In the genomic region with DNA sequence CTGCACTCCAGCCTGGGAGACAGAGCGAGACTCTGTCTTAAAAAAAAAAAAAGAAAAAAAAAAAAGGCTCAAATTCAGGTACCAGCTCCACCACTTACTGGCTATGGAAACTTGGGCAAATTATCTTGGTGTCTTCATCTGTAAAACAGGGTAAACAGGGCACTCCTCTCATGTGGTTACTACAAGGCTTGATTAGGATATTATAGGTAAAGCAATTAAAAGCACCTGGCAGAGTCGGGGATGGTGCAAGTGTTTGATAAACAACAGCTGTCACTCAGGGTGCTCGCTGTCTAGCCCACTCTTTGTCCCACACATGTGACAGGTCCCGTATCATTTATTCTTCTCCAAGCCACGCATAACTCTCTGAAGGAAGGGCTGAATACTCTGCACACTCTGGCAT, we compare ENCODE assay signal across 19 cellular contexts.
DNase-seq lines count a peak whose midpoint lies in the region; ATAC-seq and TF ChIP-seq lines count a peak whose summit lies in the region.
"Had no signal": no experiment of that assay in that cellular context is flagged by ENCODE, and none has a peak within 500 bp of the region (broad histone marks: within the 10 kb centered on the region; RNA-seq: fewer than 3 reads in every experiment).

No MANE protein-coding gene starts in this region.

- H3K27ac ChIP-seq in caudate nucleus (ENCODE audit: low read depth, low read length): peak overlapping the region; percentile 55
- H3K27ac ChIP-seq: adrenal gland, GM23248, PC-9 had no signal

- DNase-seq in COR-L47 (lab: John Stamatoyannopoulos, UW): peak; percentile 43
- DNase-seq in NCI-H146 treated with DMSO at 0.1 percent for 48 hours (lab: John Stamatoyannopoulos, UW; ENCODE audit: unreplicated experiment): peak; percentile 68
- no peak for DNase-seq in caudate nucleus (lab: John Stamatoyannopoulos, UW)
- no peak for DNase-seq in nephron progenitor cell
- no peak for DNase-seq in activated CD8-positive, alpha-beta T cell treated with anti-CD3 and anti-CD28 coated beads, Interleukin-2, amount 10 ng/mL, durations not matched to agents 7 days and 5 days
- DNase-seq in RKO (ENCODE audit: low spot score): no peak
- DNase-seq: activated CD4-positive, alpha-beta T cell treated with anti-CD3 and anti-CD28 coated beads for 36 hours; activated CD8-positive, alpha-beta memory T cell treated with anti-CD3 and anti-CD28 coated beads, Interleukin-2, amount 50 U/mL, for 4 hours; activated effector memory CD4-positive, alpha-beta T cell treated with anti-CD3 and anti-CD28 coated beads, Interleukin-2, amount 50 U/mL, for 16 hours; adrenal gland; GM23248; naive thymus-derived CD8-positive, alpha-beta T cell; PC-9; posterior cingulate gyrus; stimulated activated CD4-positive, alpha-beta T cell treated with anti-CD3 and anti-CD28 coated beads, Interleukin-12 subunit alpha, Interleukin-12 subunit beta, amount 100 ng/mL, for 4 hours had no signal

- no peaks in the 10 kb centered on the region for H3K9me3 Mint-ChIP-seq in nephron progenitor cell
- no peaks in the 10 kb centered on the region for H3K9me3 Mint-ChIP-seq in activated CD8-positive, alpha-beta T cell treated with anti-CD3 and anti-CD28 coated beads, Interleukin-2, amount 10 ng/mL, durations not matched to agents 7 days and 5 days (ENCODE audit: insufficient read depth)
- H3K9me3 Mint-ChIP-seq: naive thymus-derived CD8-positive, alpha-beta T cell; stimulated activated effector memory CD8-positive, alpha-beta T cell treated with anti-CD3 and anti-CD28 coated beads, Interleukin-12 subunit alpha, Interleukin-12 subunit beta, amount 100 ng/mL, for 72 hours; type B pancreatic cell had no signal

- no peaks in the 10 kb centered on the region for H3K36me3 Mint-ChIP-seq in nephron progenitor cell (ENCODE audit: low read depth)
- H3K36me3 Mint-ChIP-seq in activated CD8-positive, alpha-beta T cell treated with anti-CD3 and anti-CD28 coated beads, Interleukin-2, amount 10 ng/mL, durations not matched to agents 7 days and 5 days (ENCODE audit: low read depth): no peaks in the 10 kb centered on the region
- H3K36me3 Mint-ChIP-seq: naive thymus-derived CD8-positive, alpha-beta T cell; stimulated activated effector memory CD8-positive, alpha-beta T cell treated with anti-CD3 and anti-CD28 coated beads, Interleukin-12 subunit alpha, Interleukin-12 subunit beta, amount 100 ng/mL, for 72 hours; type B pancreatic cell had no signal

- H3K27ac Mint-ChIP-seq in nephron progenitor cell: peak overlapping the region; percentile 42
- H3K27ac Mint-ChIP-seq in activated CD8-positive, alpha-beta T cell treated with anti-CD3 and anti-CD28 coated beads, Interleukin-2, amount 10 ng/mL, durations not matched to agents 7 days and 5 days: no peak overlapping the region
- H3K27ac Mint-ChIP-seq: activated CD4-positive, alpha-beta T cell treated with anti-CD3 and anti-CD28 coated beads for 36 hours; stimulated activated effector memory CD8-positive, alpha-beta T cell treated with anti-CD3 and anti-CD28 coated beads, Interleukin-12 subunit alpha, Interleukin-12 subunit beta, amount 100 ng/mL, for 72 hours; type B pancreatic cell had no signal

- no peak overlapping the region for H3K4me3 Mint-ChIP-seq in nephron progenitor cell
- H3K4me3 Mint-ChIP-seq in activated CD8-positive, alpha-beta T cell treated with anti-CD3 and anti-CD28 coated beads, Interleukin-2, amount 10 ng/mL, durations not matched to agents 7 days and 5 days: no peak overlapping the region
- H3K4me3 Mint-ChIP-seq: activated CD4-positive, alpha-beta T cell treated with anti-CD3 and anti-CD28 coated beads for 36 hours; naive thymus-derived CD8-positive, alpha-beta T cell; stimulated activated effector memory CD8-positive, alpha-beta T cell treated with anti-CD3 and anti-CD28 coated beads, Interleukin-12 subunit alpha, Interleukin-12 subunit beta, amount 100 ng/mL, for 72 hours; type B pancreatic cell had no signal

- H3K27me3 Mint-ChIP-seq in nephron progenitor cell (ENCODE audit: low read depth, poor library complexity): no peaks in the 10 kb centered on the region
- peaks cover 13% of the 10 kb centered on the region for H3K27me3 Mint-ChIP-seq in activated CD8-positive, alpha-beta T cell treated with anti-CD3 and anti-CD28 coated beads, Interleukin-2, amount 10 ng/mL, durations not matched to agents 7 days and 5 days (ENCODE audit: low read depth)
- H3K27me3 Mint-ChIP-seq: type B pancreatic cell had no signal

- no peak for ATAC-seq in activated CD8-positive, alpha-beta T cell treated with anti-CD3 and anti-CD28 coated beads, Interleukin-2, amount 10 ng/mL, durations not matched to agents 7 days and 5 days
- ATAC-seq in GM21737 (IDR thresholded peaks at IDR 0.05; ENCODE audit: unreplicated experiment): no peak
- ATAC-seq in GM21515 (IDR thresholded peaks at IDR 0.05; ENCODE audit: unreplicated experiment): no peak
- ATAC-seq: activated CD4-positive, alpha-beta T cell treated with anti-CD3 and anti-CD28 coated beads for 36 hours; naive thymus-derived CD8-positive, alpha-beta T cell; stimulated activated effector memory CD8-positive, alpha-beta T cell treated with anti-CD3 and anti-CD28 coated beads, Interleukin-12 subunit alpha, Interleukin-12 subunit beta, amount 100 ng/mL, for 72 hours had no signal

- POLR2A ChIA-PET in activated CD8-positive, alpha-beta T cell treated with anti-CD3 and anti-CD28 coated beads, Interleukin-2, amount 10 ng/mL, durations not matched to agents 7 days and 5 days (lab: Charles Lee): no interaction called here

- peaks cover 49% of the 10 kb centered on the region for H3K4me1 Mint-ChIP-seq in nephron progenitor cell
- peaks cover 8% of the 10 kb centered on the region for H3K4me1 Mint-ChIP-seq in activated CD8-positive, alpha-beta T cell treated with anti-CD3 and anti-CD28 coated beads, Interleukin-2, amount 10 ng/mL, durations not matched to agents 7 days and 5 days (ENCODE audit: low read depth)
- H3K4me1 Mint-ChIP-seq: stimulated activated effector memory CD8-positive, alpha-beta T cell treated with anti-CD3 and anti-CD28 coated beads, Interleukin-12 subunit alpha, Interleukin-12 subunit beta, amount 100 ng/mL, for 72 hours had no signal

- CTCF ChIA-PET in activated CD8-positive, alpha-beta T cell treated with anti-CD3 and anti-CD28 coated beads, Interleukin-2, amount 10 ng/mL, durations not matched to agents 7 days and 5 days (lab: Charles Lee): no interaction called here

- TF ChIP-seq CTCF in nephron progenitor cell (IDR thresholded peaks at IDR 0.05): no peak

Comparison
In these comparisons a context has a peak if more than half of its experiments do, and no peak if none do; other contexts are left out.
1. DNase-seq: peak in COR-L47 (single experiment) and NCI-H146 treated with DMSO at 0.1 percent for 48 hours (single experiment); none in caudate nucleus (0 of 61), nephron progenitor cell (single experiment), activated CD8-positive, alpha-beta T cell treated with anti-CD3 and anti-CD28 coated beads, Interleukin-2, amount 10 ng/mL, durations not matched to agents 7 days and 5 days (single experiment) and RKO (single experiment).